Comparison of ENCODE assay signal across 21 cellular contexts in the genomic region with DNA sequence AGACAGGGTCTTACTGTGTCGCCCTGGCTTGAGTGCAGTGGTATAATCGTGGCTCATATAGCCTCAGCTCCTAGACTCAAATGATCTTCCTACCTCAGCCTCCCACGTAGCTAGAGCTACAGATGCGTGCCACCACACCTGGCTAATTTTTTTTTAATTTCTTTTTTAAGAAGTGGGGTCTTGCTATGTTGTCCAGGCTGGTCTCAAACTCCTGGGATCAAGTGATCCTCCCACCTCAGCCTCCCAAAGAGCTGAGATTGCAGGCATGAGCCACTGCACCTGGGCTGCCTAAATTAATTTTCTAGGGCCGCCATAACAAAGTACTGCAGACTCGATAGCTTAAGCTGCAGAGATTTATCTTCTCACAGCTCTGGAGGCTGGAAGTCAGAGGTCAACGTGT. TPM values are rescaled to one million over a fixed set of nuclear protein-coding genes. Genes with fewer than 3 reads are reported as not detected.
DNase-seq lines count a peak whose midpoint lies in the region; ATAC-seq, FAIRE-seq and TF ChIP-seq lines count a peak whose summit lies in the region.
"Had no signal": no experiment of that assay in that cellular context is flagged by ENCODE, and none has a peak within 500 bp of the region (broad histone marks: within the 10 kb centered on the region; RNA-seq: fewer than 3 reads in every experiment).

No MANE protein-coding gene starts in this region.

- H3K9ac ChIP-seq in K562 (ENCODE audit: insufficient read depth in 1 of 2, low read depth in 2 of 2, low read length in 2 of 2) (no peak overlapping the region), parathyroid adenoma (no peak overlapping the region)
- H3K9ac ChIP-seq: GM23248 had no signal

- no peaks in the 10 kb centered on the region for H3K27me3 ChIP-seq in CD8-positive, alpha-beta memory T cell (ENCODE audit: insufficient read depth, low read length, poor library complexity, severe bottlenecking)
- H3K27me3 ChIP-seq in K562 (ENCODE audit: control insufficient read depth in 2 of 2, insufficient read depth in 2 of 2, low read length in 2 of 2) (no peaks in the 10 kb centered on the region), parathyroid adenoma (ENCODE audit: control insufficient read depth, insufficient read depth, low read length) (no peaks in the 10 kb centered on the region)
- H3K27me3 ChIP-seq: BE2C, SJSA1 had no signal

- H3K9me3 ChIP-seq in A549 (no peaks in the 10 kb centered on the region), K562 (replicated peaks; ENCODE audit: control insufficient read depth, insufficient read depth, low read depth, low read length) (no peaks in the 10 kb centered on the region), parathyroid adenoma (ENCODE audit: control insufficient read depth, low read length) (no peaks in the 10 kb centered on the region)
- no peaks in the 10 kb centered on the region for H3K9me3 ChIP-seq in CD8-positive, alpha-beta memory T cell (ENCODE audit: low read length)
- H3K9me3 ChIP-seq: BE2C, SJSA1 had no signal

- H3K4me1 ChIP-seq in A549 (peaks cover 48% of the 10 kb centered on the region), K562 (replicated peaks in 1 of 2; ENCODE audit: control insufficient read depth in 2 of 2, insufficient read depth in 2 of 2, low read length in 2 of 2) (peaks cover 9 to 20% of the 10 kb centered on the region in 2 experiments; a peak in 4 of 5 replicates), parathyroid adenoma (peaks cover 3% of the 10 kb centered on the region)
- H3K4me1 ChIP-seq in CD8-positive, alpha-beta memory T cell (ENCODE audit: insufficient read depth, low read length) = no peaks in the 10 kb centered on the region
- H3K4me1 ChIP-seq: BE2C, SJSA1 had no signal

- TF ChIP-seq EP300 in A549 (IDR thresholded peaks at IDR 0.05) (no peak), K562 (IDR thresholded peaks at IDR 0.05; ENCODE audit: low read length) (no peak)

- WGBS in A549 (ENCODE audit: missing lambda C conversion rate) = 89% methylated on average over 7 of the region's 7 CpGs
- WGBS in K562 (ENCODE audit: insufficient coverage, low coverage, missing lambda C conversion rate) = 75% methylated on average over 6 of the region's 7 CpGs

- no peak for TF ChIP-seq POLR2A in A549 (IDR thresholded peaks at IDR 0.05; ENCODE audit: low read length)
- no peak for TF ChIP-seq POLR2A in K562 (conservative IDR thresholded peaks at IDR 0.05)
- TF ChIP-seq POLR2A in H54 (IDR thresholded peaks at IDR 0.05; ENCODE audit: low read depth, low read length) = no peak

- H3K79me2 ChIP-seq in K562 (ENCODE audit: control insufficient read depth, insufficient read depth, low read length) (no peaks in the 10 kb centered on the region), parathyroid adenoma (no peaks in the 10 kb centered on the region)

- intact Hi-C loops in K562 (cut with micrococcal nuclease) = no loop called here

- TF ChIP-seq CTCF in A549 (IDR thresholded peaks at IDR 0.05) = no peak
- TF ChIP-seq CTCF in K562 (IDR thresholded peaks at IDR 0.05 in 2 of 3, conservative IDR thresholded peaks at IDR 0.05 in 1 of 3; ENCODE audit: insufficient read depth in 2 of 3, low read depth in 1 of 3, low read length in 3 of 3) = no peak
- TF ChIP-seq CTCF in parathyroid adenoma (IDR thresholded peaks at IDR 0.05) = no peak

- no peaks in the 10 kb centered on the region for H3K36me3 ChIP-seq in CD8-positive, alpha-beta memory T cell (ENCODE audit: insufficient read depth, low read length)
- H3K36me3 ChIP-seq in K562 (ENCODE audit: control insufficient read depth, insufficient read depth, low read length) (peaks cover 35% of the 10 kb centered on the region; the same call in 2 of the 3 replicates), parathyroid adenoma (ENCODE audit: control insufficient read depth, insufficient read depth, low read length) (no peaks in the 10 kb centered on the region)
- H3K36me3 ChIP-seq: BE2C had no signal

- H3K27ac Mint-ChIP-seq in CD8-positive, alpha-beta memory T cell = no peak overlapping the region
- H3K27ac Mint-ChIP-seq: CD4-positive, alpha-beta memory T cell had no signal

- in situ Hi-C loops in K562 (cut with MboI) = no loop called here

- no peak overlapping the region for H3K4me3 ChIP-seq in A549
- no peak overlapping the region for H3K4me3 ChIP-seq in CD8-positive, alpha-beta memory T cell (ENCODE audit: low read length)
- no peak overlapping the region for H3K4me3 ChIP-seq in K562
- H3K4me3 ChIP-seq in parathyroid adenoma (ENCODE audit: low read depth, low read length) = no peak overlapping the region
- H3K4me3 ChIP-seq: GM23248, SJSA1 had no signal

- POLR2A ChIA-PET in A549 (lab: Yijun Ruan, JAX) (interaction anchor here (1.0 to 2.4 kb wide), 5 partner anchors 10 to 57 kb away, joined by 3 to 12 read pairs (median 4); a partner anchor contains a TSS), K562 (lab: Yijun Ruan, JAX) (interaction anchor here (0.6 to 2.4 kb wide), 9 partner anchors 9 to 423 kb away, joined by 3 to 14 read pairs (median 3); a partner anchor contains a TSS)
- POLR2A ChIA-PET in CD8-positive, alpha-beta memory T cell (lab: Charles Lee) = no interaction called here

- H2AFZ ChIP-seq in K562 (ENCODE audit: low read depth, low read length) (no peak overlapping the region), parathyroid adenoma (no peak overlapping the region)
- H2AFZ ChIP-seq: GM23248 had no signal

- no peaks in the 10 kb centered on the region for H3K9me3 Mint-ChIP-seq in CD8-positive, alpha-beta memory T cell
- H3K9me3 Mint-ChIP-seq: CD4-positive, alpha-beta memory T cell had no signal

- peak overlapping the region; percentile 74 for H3K4me2 ChIP-seq in A549
- no peak overlapping the region for H3K4me2 ChIP-seq in K562 (ENCODE audit: insufficient read depth, low read length)
- H3K4me2 ChIP-seq in parathyroid adenoma (ENCODE audit: low read length) = no peak overlapping the region

- ATAC-seq in A549 = no peak
- no peak for ATAC-seq in K562
- ATAC-seq in GM21390 (IDR thresholded peaks at IDR 0.05; ENCODE audit: unreplicated experiment) = no peak

- FAIRE-seq in A549 (lab: Jason Lieb, UNC) (no peak), K562 (lab: Jason Lieb, UNC) (no peak), H54 (lab: Jason Lieb, UNC) (no peak)
- FAIRE-seq: D721Med had no signal

- no peaks in the 10 kb centered on the region for H3K4me1 Mint-ChIP-seq in CD8-positive, alpha-beta memory T cell
- H3K4me1 Mint-ChIP-seq: CD4-positive, alpha-beta memory T cell had no signal

- no peaks in the 10 kb centered on the region for H3K9me1 ChIP-seq in K562 (ENCODE audit: control insufficient read depth, insufficient read depth, low read length)

- H3K4me3 Mint-ChIP-seq in CD8-positive, alpha-beta memory T cell = no peak overlapping the region
- H3K4me3 Mint-ChIP-seq: CD4-positive, alpha-beta memory T cell had no signal

- TF ChIP-seq RAD21 in A549 (conservative IDR thresholded peaks at IDR 0.05 in 1 of 2, IDR thresholded peaks at IDR 0.05 in 1 of 2) = no peak
- TF ChIP-seq RAD21 in K562 (CRISPR knock-in tag; conservative IDR thresholded peaks at IDR 0.05 in 1 of 2, IDR thresholded peaks at IDR 0.05 in 1 of 2) = no peak

- H3K27me3 Mint-ChIP-seq in CD8-positive, alpha-beta memory T cell = peaks cover 0 to 9% of the 10 kb centered on the region in 2 donors
- H3K27me3 Mint-ChIP-seq: CD4-positive, alpha-beta memory T cell had no signal

- H3K27ac ChIP-seq in A549 (peak overlapping the region; percentile 53 to 69; a peak in 4 of 6 replicates), K562 (ENCODE audit: extremely low read depth, low read depth, low read length) (no peak overlapping the region), parathyroid adenoma (peak overlapping the region; percentile 65)
- H3K27ac ChIP-seq in CD8-positive, alpha-beta memory T cell (ENCODE audit: low read depth, low read length) = peak overlapping the region; percentile 31
- H3K27ac ChIP-seq: GM23248, SJSA1 had no signal

- DNase-seq in A549 (ENCODE audit: low read depth in 1 of 2, low spot score in 1 of 2) = no peak
- no peak for DNase-seq in CD8-positive, alpha-beta memory T cell
- no peak for DNase-seq in K562 (ENCODE audit: extremely low read depth in 1 of 4, low spot score in 3 of 4)
- DNase-seq in H54 (ENCODE audit: insufficient read length, low spot score) = no peak
- no peak for DNase-seq in MV-4-11 (lab: John Stamatoyannopoulos, UW)
- DNase-seq in activated CD4-positive, alpha-beta T cell treated with anti-CD3 and anti-CD28 coated beads for 48 hours = no peak
- DNase-seq: BE2C; CD4-positive, alpha-beta memory T cell; DND-41; GM23248; KG1; NCI-H1048; NCI-H1436 treated with DMSO at 0.1 percent for 48 hours; NCI-H2081; NCI-H748 treated with DMSO at 0.1 percent for 48 hours had no signal

- no peaks in the 10 kb centered on the region for H3K36me3 Mint-ChIP-seq in CD8-positive, alpha-beta memory T cell
- H3K36me3 Mint-ChIP-seq: CD4-positive, alpha-beta memory T cell had no signal

- no TSS peak for BruUV-seq in K562 (replicated peaks; lab: Mats Ljungman, UMichigan)

- CTCF ChIA-PET in A549 (lab: Yijun Ruan, JAX) = interaction anchor here (1.2 to 3.0 kb wide), 4 partner anchors 58 to 72 kb away, joined by 4 to 15 read pairs (median 7); no protein-coding TSS in a partner anchor
- CTCF ChIA-PET in CD8-positive, alpha-beta memory T cell (lab: Charles Lee) = interaction anchor here (0.9 kb wide), 1 partner anchor 28 kb away, joined by 3 read pairs; no protein-coding TSS in a partner anchor
- CTCF ChIA-PET in K562 (lab: Yijun Ruan, JAX; ENCODE audit: low intra/inter-chr PET ratio) = no interaction called here

- no peaks in the 10 kb centered on the region; the same call in 1 of the 2 replicates for H4K20me1 ChIP-seq in K562 (replicated peaks; ENCODE audit: control insufficient read depth, insufficient read depth, low read length)

RNA-seq across cellular contexts. Expression of a gene that starts 9.1 kb away (rescaled TPM):
- polyA plus RNA-seq in A549 (2011; rRNA removed) (57.3 and 63.9 TPM in 2 replicates), A549 (2017; fragmentation: RNase III; extraction: RNeasy Plus Mini Kit Qiagen cat#74134 plus additional on column Dnase treatment) (90.4 to 110 TPM (median 109 TPM) in 3 replicates), K562 (2011; rRNA removed) (15.4 and 28.2 TPM in 2 replicates), K562 (2014; fragmentation: Illumina TruSeq; extraction: Trizol) (61.8 and 69.0 TPM in 2 replicates), K562 (2014; fragmentation: Nextera tagmentation; extraction: Ambion mirVana) (1 to 10 TPM in 1 of 2 experiments, under 1 TPM in 1; 0.96 to 1.7 TPM), K562 (2014; rRNA removed) (46.6 and 54.1 TPM in 2 replicates)
- polyA plus RNA-seq in A549 (2012; cell fraction: cytosol; rRNA removed) = 72.7 and 103 TPM in 2 replicates
- 137 and 148 TPM in 2 replicates for polyA plus RNA-seq in A549 (2012; cell fraction: nucleus; rRNA removed)
- polyA minus RNA-seq in A549 (2011; rRNA and poly(A)+ RNA removed) = 47.1 and 54.7 TPM in 2 replicates
- 1 to 10 TPM in 1 of 2 experiments, under 1 TPM in 1; 0.51 to 1.4 TPM for total RNA-seq in CD8-positive, alpha-beta memory T cell
- not detected for polyA plus RNA-seq in CD8-positive, alpha-beta memory T cell
- total RNA-seq in K562 (2011; cell fraction: chromatin; rRNA removed; ENCODE audit: low replicate concordance) = 66.4 and 105 TPM in 2 replicates
- 71.7 and 95.4 TPM in 2 replicates for total RNA-seq in K562 (2011; cell fraction: nucleolus; rRNA removed)
- 76.0 and 142 TPM in 2 replicates for total RNA-seq in K562 (2011; cell fraction: nucleoplasm; rRNA removed)
- total RNA-seq in K562 (2014; rRNA removed) (43.2 and 68.2 TPM in 2 replicates), K562 (2014; rRNA removed; fragmentation: Illumina TruSeq; extraction: Trizol) (16.5 and 20.4 TPM in 2 replicates), K562 (2015; rRNA removed; fragmentation: Illumina TruSeq; extraction: Trizol) (31.9 and 35.3 TPM in 2 replicates), K562 (2021) (65.0 and 67.2 TPM in 2 replicates)
- 23.6 and 45.6 TPM in 2 replicates for polyA plus RNA-seq in K562 (2011; cell fraction: cytosol; rRNA removed)
- 43.1 and 75.7 TPM in 2 replicates for polyA plus RNA-seq in K562 (2011; cell fraction: nucleus; rRNA removed)
- polyA plus RNA-seq in K562 (2012) = 42.3 and 70.3 TPM in 2 replicates
- 9.9 and 11.4 TPM in 2 replicates for polyA minus RNA-seq in K562 (2011; rRNA and poly(A)+ RNA removed)
- polyA minus RNA-seq in K562 (2011; cell fraction: cytosol; rRNA and poly(A)+ RNA removed) = 17.1 and 33.1 TPM in 2 replicates
- polyA minus RNA-seq in K562 (2011; cell fraction: nucleus; rRNA and poly(A)+ RNA removed) = 18.0 and 21.8 TPM in 2 replicates
- polyA plus RNA-seq: CD4-positive, alpha-beta memory T cell had no signal

RNA-seq across cellular contexts. Expression of a gene that starts 17.7 kb away (rescaled TPM):
- polyA plus RNA-seq in A549 (2011; rRNA removed) (7.0 and 7.6 TPM in 2 replicates), A549 (2017; fragmentation: RNase III; extraction: RNeasy Plus Mini Kit Qiagen cat#74134 plus additional on column Dnase treatment) (4.3 to 6.0 TPM (median 5.7 TPM) in 3 replicates), K562 (2011; rRNA removed) (0.12 and 0.31 TPM in 2 replicates), K562 (2014; fragmentation: Illumina TruSeq; extraction: Trizol) (0.33 TPM in 1 of 2 replicates, not detected in the other), K562 (2014; fragmentation: Nextera tagmentation; extraction: Ambion mirVana) (under 1 TPM in 1 of 2 experiments, not detected in 1; 0.15 TPM), K562 (2014; rRNA removed) (not detected in 2 replicates)
- 4.2 and 6.8 TPM in 2 replicates for polyA plus RNA-seq in A549 (2012; cell fraction: cytosol; rRNA removed)
- 14.1 and 14.4 TPM in 2 replicates for polyA plus RNA-seq in A549 (2012; cell fraction: nucleus; rRNA removed)
- 6.4 and 12.4 TPM in 2 replicates for polyA minus RNA-seq in A549 (2011; rRNA and poly(A)+ RNA removed)
- total RNA-seq in CD8-positive, alpha-beta memory T cell = under 1 TPM; 0.77 to 0.93 TPM
- 0.49 TPM for polyA plus RNA-seq in CD8-positive, alpha-beta memory T cell
- 0.23 and 0.32 TPM in 2 replicates for total RNA-seq in K562 (2011; cell fraction: chromatin; rRNA removed; ENCODE audit: low replicate concordance)
- not detected in 2 replicates for total RNA-seq in K562 (2011; cell fraction: nucleolus; rRNA removed)
- not detected in 2 replicates for total RNA-seq in K562 (2011; cell fraction: nucleoplasm; rRNA removed)
- total RNA-seq in K562 (2014; rRNA removed) (not detected in 2 replicates), K562 (2014; rRNA removed; fragmentation: Illumina TruSeq; extraction: Trizol) (not detected in 2 replicates), K562 (2015; rRNA removed; fragmentation: Illumina TruSeq; extraction: Trizol) (not detected in 2 replicates), K562 (2021) (0.34 and 0.49 TPM in 2 replicates)
- polyA plus RNA-seq in K562 (2011; cell fraction: cytosol; rRNA removed) = 0.06 and 0.16 TPM in 2 replicates
- polyA plus RNA-seq in K562 (2011; cell fraction: nucleus; rRNA removed) = 0.18 and 0.58 TPM in 2 replicates
- 0.14 TPM in 1 of 2 replicates, not detected in the other for polyA plus RNA-seq in K562 (2012)
- 0.60 TPM in 1 of 2 replicates, not detected in the other for polyA minus RNA-seq in K562 (2011; rRNA and poly(A)+ RNA removed)
- polyA minus RNA-seq in K562 (2011; cell fraction: cytosol; rRNA and poly(A)+ RNA removed) = not detected in 2 replicates
- polyA minus RNA-seq in K562 (2011; cell fraction: nucleus; rRNA and poly(A)+ RNA removed) = not detected in 2 replicates

RNA-seq across cellular contexts. Expression of a gene that starts 51.2 kb away (rescaled TPM):
- polyA plus RNA-seq in A549 (2011; rRNA removed) (460 and 621 TPM in 2 replicates), A549 (2017; fragmentation: RNase III; extraction: RNeasy Plus Mini Kit Qiagen cat#74134 plus additional on column Dnase treatment) (324 to 416 TPM (median 367 TPM) in 3 replicates), K562 (2011; rRNA removed) (27.2 and 30.0 TPM in 2 replicates), K562 (2014; fragmentation: Illumina TruSeq; extraction: Trizol) (38.2 and 57.7 TPM in 2 replicates), K562 (2014; fragmentation: Nextera tagmentation; extraction: Ambion mirVana) (under 1 TPM; 0.76 to 0.89 TPM), K562 (2014; rRNA removed) (22.0 and 22.5 TPM in 2 replicates)
- 275 and 344 TPM in 2 replicates for polyA plus RNA-seq in A549 (2012; cell fraction: cytosol; rRNA removed)
- polyA plus RNA-seq in A549 (2012; cell fraction: nucleus; rRNA removed) = 409 and 455 TPM in 2 replicates
- polyA minus RNA-seq in A549 (2011; rRNA and poly(A)+ RNA removed) = 307 and 325 TPM in 2 replicates
- total RNA-seq in CD8-positive, alpha-beta memory T cell = 10 to 100 TPM; 62.1 to 62.9 TPM
- polyA plus RNA-seq in CD8-positive, alpha-beta memory T cell = 57.1 TPM
- 73.3 and 150 TPM in 2 replicates for total RNA-seq in K562 (2011; cell fraction: chromatin; rRNA removed; ENCODE audit: low replicate concordance)
- 101 and 137 TPM in 2 replicates for total RNA-seq in K562 (2011; cell fraction: nucleolus; rRNA removed)
- 118 and 145 TPM in 2 replicates for total RNA-seq in K562 (2011; cell fraction: nucleoplasm; rRNA removed)
- total RNA-seq in K562 (2014; rRNA removed) (34.6 and 43.5 TPM in 2 replicates), K562 (2014; rRNA removed; fragmentation: Illumina TruSeq; extraction: Trizol) (18.3 and 22.0 TPM in 2 replicates), K562 (2015; rRNA removed; fragmentation: Illumina TruSeq; extraction: Trizol) (31.1 and 33.0 TPM in 2 replicates), K562 (2021) (29.8 and 37.7 TPM in 2 replicates)
- polyA plus RNA-seq in K562 (2011; cell fraction: cytosol; rRNA removed) = 26.1 and 32.9 TPM in 2 replicates
- polyA plus RNA-seq in K562 (2011; cell fraction: nucleus; rRNA removed) = 38.9 and 53.1 TPM in 2 replicates
- polyA plus RNA-seq in K562 (2012) = 28.5 and 42.0 TPM in 2 replicates
- polyA minus RNA-seq in K562 (2011; rRNA and poly(A)+ RNA removed) = 31.2 and 34.3 TPM in 2 replicates
- 42.9 and 43.0 TPM in 2 replicates for polyA minus RNA-seq in K562 (2011; cell fraction: cytosol; rRNA and poly(A)+ RNA removed)
- 33.1 and 33.2 TPM in 2 replicates for polyA minus RNA-seq in K562 (2011; cell fraction: nucleus; rRNA and poly(A)+ RNA removed)

RNA-seq across cellular contexts. Expression of a gene that starts 51.6 kb away (rescaled TPM):
- polyA plus RNA-seq in A549 (2011; rRNA removed) = not detected in 2 replicates
- not detected in 2 replicates for polyA plus RNA-seq in A549 (2012; cell fraction: cytosol; rRNA removed)
- not detected in 2 replicates for polyA plus RNA-seq in A549 (2012; cell fraction: nucleus; rRNA removed)
- polyA plus RNA-seq in A549 (2017; fragmentation: RNase III; extraction: RNeasy Plus Mini Kit Qiagen cat#74134 plus additional on column Dnase treatment) = not detected in 3 replicates
- polyA minus RNA-seq in A549 (2011; rRNA and poly(A)+ RNA removed) = not detected in 2 replicates
- 100 to 1,000 TPM; 110 to 111 TPM for total RNA-seq in CD8-positive, alpha-beta memory T cell
- polyA plus RNA-seq in CD8-positive, alpha-beta memory T cell = 470 TPM
- not detected in 2 replicates for total RNA-seq in K562 (2011; cell fraction: chromatin; rRNA removed; ENCODE audit: low replicate concordance)
- not detected in 2 replicates for total RNA-seq in K562 (2011; cell fraction: nucleolus; rRNA removed)
- not detected in 2 replicates for total RNA-seq in K562 (2011; cell fraction: nucleoplasm; rRNA removed)
- not detected in 2 replicates for total RNA-seq in K562 (2014; rRNA removed)
- not detected in 2 replicates for total RNA-seq in K562 (2014; rRNA removed; fragmentation: Illumina TruSeq; extraction: Trizol)
- total RNA-seq in K562 (2015; rRNA removed; fragmentation: Illumina TruSeq; extraction: Trizol) = not detected in 2 replicates
- 0.18 and 0.24 TPM in 2 replicates for total RNA-seq in K562 (2021)
- polyA plus RNA-seq in K562 (2011; rRNA removed) = not detected in 2 replicates
- not detected in 2 replicates for polyA plus RNA-seq in K562 (2011; cell fraction: cytosol; rRNA removed)
- polyA plus RNA-seq in K562 (2011; cell fraction: nucleus; rRNA removed) = not detected in 2 replicates
- 0.10 TPM in 1 of 2 replicates, not detected in the other for polyA plus RNA-seq in K562 (2012)
- not detected in 2 replicates for polyA plus RNA-seq in K562 (2014; fragmentation: Illumina TruSeq; extraction: Trizol)
- polyA plus RNA-seq in K562 (2014; fragmentation: Nextera tagmentation; extraction: Ambion mirVana) = not detected
- polyA plus RNA-seq in K562 (2014; rRNA removed) = not detected in 2 replicates
- not detected in 2 replicates for polyA minus RNA-seq in K562 (2011; rRNA and poly(A)+ RNA removed)
- not detected in 2 replicates for polyA minus RNA-seq in K562 (2011; cell fraction: cytosol; rRNA and poly(A)+ RNA removed)
- polyA minus RNA-seq in K562 (2011; cell fraction: nucleus; rRNA and poly(A)+ RNA removed) = not detected in 2 replicates
- total RNA-seq: GM23248, M059J, NCI-H460, SJSA1 had no signal

RNA-seq across cellular contexts. Expression of a gene that starts 58.7 kb away (rescaled TPM):
- polyA plus RNA-seq in A549 (2011; rRNA removed) (3.6 and 5.1 TPM in 2 replicates), A549 (2017; fragmentation: RNase III; extraction: RNeasy Plus Mini Kit Qiagen cat#74134 plus additional on column Dnase treatment) (2.3 to 3.4 TPM (median 2.8 TPM) in 3 replicates), K562 (2011; rRNA removed) (0.32 and 0.61 TPM in 2 replicates), K562 (2014; fragmentation: Illumina TruSeq; extraction: Trizol) (0.39 and 0.58 TPM in 2 replicates), K562 (2014; fragmentation: Nextera tagmentation; extraction: Ambion mirVana) (under 1 TPM; 0.29 to 0.31 TPM), K562 (2014; rRNA removed) (0.45 and 1.4 TPM in 2 replicates)
- polyA plus RNA-seq in A549 (2012; cell fraction: cytosol; rRNA removed) = 4.2 and 5.0 TPM in 2 replicates
- 7.7 and 9.5 TPM in 2 replicates for polyA plus RNA-seq in A549 (2012; cell fraction: nucleus; rRNA removed)
- 4.0 and 8.3 TPM in 2 replicates for polyA minus RNA-seq in A549 (2011; rRNA and poly(A)+ RNA removed)
- 10 to 100 TPM; 29.1 to 32.0 TPM for total RNA-seq in CD8-positive, alpha-beta memory T cell
- polyA plus RNA-seq in CD8-positive, alpha-beta memory T cell = 131 TPM
- total RNA-seq in K562 (2011; cell fraction: chromatin; rRNA removed; ENCODE audit: low replicate concordance) = 1.4 and 2.5 TPM in 2 replicates
- 1.8 and 3.3 TPM in 2 replicates for total RNA-seq in K562 (2011; cell fraction: nucleolus; rRNA removed)
- 1.8 and 3.9 TPM in 2 replicates for total RNA-seq in K562 (2011; cell fraction: nucleoplasm; rRNA removed)
- total RNA-seq in K562 (2014; rRNA removed) (0.37 and 0.64 TPM in 2 replicates), K562 (2014; rRNA removed; fragmentation: Illumina TruSeq; extraction: Trizol) (0.26 and 0.65 TPM in 2 replicates), K562 (2015; rRNA removed; fragmentation: Illumina TruSeq; extraction: Trizol) (1.3 and 1.6 TPM in 2 replicates), K562 (2021) (0.65 and 1.3 TPM in 2 replicates)
- polyA plus RNA-seq in K562 (2011; cell fraction: cytosol; rRNA removed) = 0.83 and 0.96 TPM in 2 replicates
- polyA plus RNA-seq in K562 (2011; cell fraction: nucleus; rRNA removed) = 0.73 and 0.98 TPM in 2 replicates
- 2.2 and 5.1 TPM in 2 replicates for polyA plus RNA-seq in K562 (2012)
- polyA minus RNA-seq in K562 (2011; rRNA and poly(A)+ RNA removed) = 0.18 and 0.33 TPM in 2 replicates
- not detected in 2 replicates for polyA minus RNA-seq in K562 (2011; cell fraction: cytosol; rRNA and poly(A)+ RNA removed)
- polyA minus RNA-seq in K562 (2011; cell fraction: nucleus; rRNA and poly(A)+ RNA removed) = 0.40 and 0.89 TPM in 2 replicates
